9 cellular contexts compared by ENCODE assay signal in the genomic region with DNA sequence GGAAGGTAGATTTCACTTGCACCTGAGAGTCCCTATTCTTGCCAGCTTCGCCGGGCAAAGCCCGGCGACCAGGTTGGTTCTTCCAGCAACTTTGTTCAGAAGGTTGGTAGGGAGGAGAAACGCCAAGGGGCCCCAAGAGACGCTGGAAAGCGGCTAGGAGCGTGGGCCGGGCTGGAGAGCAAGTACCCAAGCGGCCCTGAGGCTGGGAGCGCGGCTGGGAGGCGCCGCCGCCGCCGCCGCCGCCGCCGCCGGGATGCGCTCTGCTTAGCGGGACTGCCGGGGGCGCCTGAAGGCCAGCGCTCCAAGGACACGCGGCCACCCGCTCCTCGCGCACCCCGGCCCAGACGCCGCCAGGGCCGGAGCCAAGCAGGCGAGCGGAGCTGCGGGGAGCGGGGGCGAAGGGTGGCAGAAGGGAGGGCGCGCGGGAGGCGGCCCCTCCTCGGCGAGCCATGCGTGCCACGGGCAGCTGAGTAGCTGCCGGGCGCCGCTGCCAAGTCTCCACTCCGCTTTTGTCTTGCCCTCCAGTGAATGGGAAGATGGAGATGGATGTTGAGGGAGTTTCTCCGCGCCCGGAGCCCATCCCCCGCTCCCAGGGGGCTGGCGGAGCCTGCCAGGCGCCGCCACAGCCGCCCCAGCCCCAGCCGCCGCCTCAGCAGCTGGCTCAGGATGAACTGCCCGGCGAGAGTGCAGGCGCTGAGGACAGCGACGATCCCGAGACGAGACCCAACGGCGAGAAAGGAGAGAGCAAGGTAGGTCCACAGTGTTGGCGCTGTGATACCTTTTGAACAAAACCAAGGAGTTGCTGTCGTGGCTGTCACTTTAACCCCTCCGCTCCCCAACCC.
DNase-seq lines count a peak whose midpoint lies in the region; ATAC-seq and TF ChIP-seq lines count a peak whose summit lies in the region.
"Had no signal": no experiment of that assay in that cellular context is flagged by ENCODE, and none has a peak within 500 bp of the region (broad histone marks: within the 10 kb centered on the region; RNA-seq: fewer than 3 reads in every experiment).

No MANE protein-coding gene starts in this region.

- H3K36me3 ChIP-seq in kidney epithelial cell (ENCODE audit: control insufficient read depth, insufficient read depth, low read length) = no peaks in the 10 kb centered on the region
- no peaks in the 10 kb centered on the region for H3K36me3 ChIP-seq in thymus (ENCODE audit: control insufficient read depth, insufficient read depth)

- no peak for ATAC-seq in GM21576 (IDR thresholded peaks at IDR 0.05; ENCODE audit: unreplicated experiment)

- H3K9me3 ChIP-seq in thymus (ENCODE audit: control insufficient read depth) = no peaks in the 10 kb centered on the region

- peaks cover 28% of the 10 kb centered on the region for H3K27me3 ChIP-seq in kidney epithelial cell (ENCODE audit: control insufficient read depth, insufficient read depth, low read length)
- peaks cover 27% of the 10 kb centered on the region for H3K27me3 ChIP-seq in thymus (ENCODE audit: control insufficient read depth, insufficient read depth)

- in situ Hi-C loops in astrocyte of the spinal cord (cut with HindIII; ENCODE audit: low sequenced_read_pairs) = no loop called here

- peak overlapping the region; percentile 26 for H3K4me3 ChIP-seq in astrocyte of the spinal cord (ENCODE audit: low read depth, low read length)
- peak overlapping the region; percentile 44 for H3K4me3 ChIP-seq in kidney epithelial cell (ENCODE audit: low read depth, low read length)
- H3K4me3 ChIP-seq in thymus (ENCODE audit: low read length) = peak overlapping the region; percentile 8

- peak; percentile 61 to 75 for DNase-seq in NCI-H524 (lab: John Stamatoyannopoulos, UW)
- no peak for DNase-seq in NCI-H524 treated with DMSO at 0.1 percent for 48 hours (lab: John Stamatoyannopoulos, UW)
- no peak for DNase-seq in astrocyte of the spinal cord (ENCODE audit: low read depth, low spot score)
- no peak for DNase-seq in kidney epithelial cell (ENCODE audit: low read depth)
- DNase-seq in T-helper 9 cell = no peak
- no peak for DNase-seq in DMS114 treated with DMSO at 0.1 percent for 48 hours (lab: John Stamatoyannopoulos, UW; ENCODE audit: unreplicated experiment)
- DNase-seq: CD4-positive, CD25-positive, alpha-beta regulatory T cell had no signal

- no peak for TF ChIP-seq CTCF in astrocyte of the spinal cord (IDR thresholded peaks at IDR 0.05; ENCODE audit: low read depth, low read length)
- no peak for TF ChIP-seq CTCF in kidney epithelial cell (IDR thresholded peaks at IDR 0.05; ENCODE audit: insufficient read depth, low read length, poor library complexity, severe bottlenecking)

- H3K27ac ChIP-seq in thymus (ENCODE audit: low read depth) = no peak overlapping the region

- no peaks in the 10 kb centered on the region for H3K4me1 ChIP-seq in thymus (ENCODE audit: control insufficient read depth, insufficient read depth, low read length)

- WGBS in thymus = 3% methylated on average over 75 of the region's 75 CpGs

Comparison
In these comparisons a context has a peak if more than half of its experiments do, and no peak if none do; other contexts are left out.
1. DNase-seq: peak in NCI-H524 (2 of 2); none in NCI-H524 treated with DMSO at 0.1 percent for 48 hours (single experiment), astrocyte of the spinal cord (single experiment), kidney epithelial cell (single experiment), T-helper 9 cell (single experiment) and DMS114 treated with DMSO at 0.1 percent for 48 hours (single experiment).
2. Peak in every context shown above with its lines, with median percentiles within 50 percentile points of each other: H3K4me3 ChIP-seq.